8 cellular contexts compared by ENCODE assay signal in genomic region chr10:125895130-125896087, GRCh38. TPM values are rescaled to one million over a fixed set of nuclear protein-coding genes. Genes with fewer than 3 reads are reported as not detected.
DNase-seq lines count a peak whose midpoint lies in the region; ATAC-seq, FAIRE-seq and TF ChIP-seq lines count a peak whose summit lies in the region.
"Not testable (repeated sequence)": the region's sequence is repeated elsewhere in the genome, so short reads cannot be mapped to it uniquely, and the experiment has no call there.

No MANE protein-coding gene starts in this region.

- POLR2A ChIA-PET in A549 (lab: Yijun Ruan, JAX): not testable (repeated sequence)

- not testable (repeated sequence) for TF ChIP-seq RAD21 in A549 (conservative IDR thresholded peaks at IDR 0.05 in 1 of 2, IDR thresholded peaks at IDR 0.05 in 1 of 2)

- peak overlapping the region; percentile 69 for H2AFZ ChIP-seq in smooth muscle cell (ENCODE audit: low read depth)

- H3F3A ChIP-seq in smooth muscle cell (ENCODE audit: low read depth): not testable (repeated sequence)

- H3K9ac ChIP-seq in smooth muscle cell (ENCODE audit: low read depth): peak overlapping the region; percentile 83

- peak overlapping the region; percentile 75 for H3K4me3 ChIP-seq in A549
- peak overlapping the region; percentile 59 to 94 (median 85) for H3K4me3 ChIP-seq in dorsolateral prefrontal cortex
- peak overlapping the region; percentile 86 for H3K4me3 ChIP-seq in smooth muscle cell

- TF ChIP-seq POLR2A in A549 (IDR thresholded peaks at IDR 0.05; ENCODE audit: low read length): not testable (repeated sequence)

- not testable (repeated sequence) for TF ChIP-seq CTCF in A549 (IDR thresholded peaks at IDR 0.05); smooth muscle cell (IDR thresholded peaks at IDR 0.05; ENCODE audit: borderline replicate concordance, insufficient read depth, poor library complexity, severe bottlenecking)
- TF ChIP-seq CTCF in dorsolateral prefrontal cortex (IDR thresholded peaks at IDR 0.05 in 54 of 56, conservative IDR thresholded peaks at IDR 0.05 in 2 of 56; ENCODE audit: low read depth in 1 of 56, partially characterized antibody in 56 of 56): peak in 1 of 56 donors; percentile 3

- ATAC-seq in A549: peak; percentile 82
- ATAC-seq in GM18907 (IDR thresholded peaks at IDR 0.05; ENCODE audit: unreplicated experiment): peak; percentile 64
- peak; percentile 51 for ATAC-seq in HG03045 (IDR thresholded peaks at IDR 0.05; ENCODE audit: unreplicated experiment)
- ATAC-seq in left colon: peak; percentile 49

- peaks cover 38% of the 10 kb centered on the region for H3K79me2 ChIP-seq in smooth muscle cell (ENCODE audit: low read depth)

- TF ChIP-seq EP300 in A549 (IDR thresholded peaks at IDR 0.05): not testable (repeated sequence)

- H3K36me3 ChIP-seq in smooth muscle cell (ENCODE audit: low read depth): not testable (repeated sequence)

- not testable (repeated sequence) for H3K9me3 ChIP-seq in A549; smooth muscle cell (replicated peaks; ENCODE audit: low read depth)

- intact Hi-C loops in dorsolateral prefrontal cortex (cut with DNase I): loop anchor here (5.0 to 10.0 kb wide), 2 partner anchors 71 to 178 kb away; partner anchors contain the start of genes BCCIP (in 1 of the 2), EDRF1 (in 1 of the 2) and UROS (in 1 of the 2)
- intact Hi-C loops in left colon (cut with DNase I, micrococcal nuclease): not testable (repeated sequence)

- not testable (repeated sequence) for FAIRE-seq in A549 (lab: Jason Lieb, UNC)

- DNase-seq in A549 (ENCODE audit: low read depth in 1 of 2, low spot score in 1 of 2) (peak in 1 of 2 experiments; percentile 66), NCI-H69 (lab: John Stamatoyannopoulos, UW) (peak; percentile 39), dorsolateral prefrontal cortex (peak; percentile 28 to 78 (median 56)), left colon (peak; percentile 48 to 66), smooth muscle cell (lab: John Stamatoyannopoulos, UW; ENCODE audit: unreplicated experiment) (peak; percentile 41)
- DNase-seq in activated CD8-positive, alpha-beta memory T cell treated with anti-CD3 and anti-CD28 coated beads for 4 hours (ENCODE audit: low read depth in 2 of 2): peak; percentile 3 to 4

- CTCF ChIA-PET in A549 (lab: Yijun Ruan, JAX): not testable (repeated sequence)

- WGBS in A549 (ENCODE audit: missing lambda C conversion rate): 20% methylated on average over 50 of the region's 50 CpGs
- WGBS in smooth muscle cell (ENCODE audit: low lambda C conversion rate): 35% methylated on average over 50 of the region's 50 CpGs

- not testable (repeated sequence) for H3K4me1 ChIP-seq in A549; smooth muscle cell (ENCODE audit: low read depth)

- H3K27me3 ChIP-seq in dorsolateral prefrontal cortex; smooth muscle cell (ENCODE audit: low read depth): not testable (repeated sequence)

- H3K27ac ChIP-seq in A549 (peak overlapping the region; percentile 95 to 96), dorsolateral prefrontal cortex (peak overlapping the region in 51 of 59 donors; percentile 20 to 88 (median 70)), smooth muscle cell (ENCODE audit: low read depth) (peak overlapping the region; percentile 81)

- peak overlapping the region; percentile 72 for H3K4me2 ChIP-seq in A549
- peak overlapping the region; percentile 91 for H3K4me2 ChIP-seq in smooth muscle cell

- H4K20me1 ChIP-seq in smooth muscle cell (ENCODE audit: low read depth): not testable (repeated sequence)

TF ChIP-seq in A549, 52 proteins besides CTCF, POLR2A, EP300 and RAD21:
- peak; percentile 15 for TF ChIP-seq MAX (IDR thresholded peaks at IDR 0.05)
- TF ChIP-seq E2F6 (IDR thresholded peaks at IDR 0.05; ENCODE audit: borderline replicate concordance, low read depth): peak; percentile 50; the same call in 1 of the 2 replicates
- TF ChIP-seq REST (IDR thresholded peaks at IDR 0.05): peak; percentile 66
- TF ChIP-seq CHD2 (IDR thresholded peaks at IDR 0.05; ENCODE audit: low read length, partially characterized antibody): peak; percentile 75

RNA-seq across cellular contexts. Expression of gene FANK1, which starts 1.0 kb away (rescaled TPM):
- polyA plus RNA-seq in A549 (2011; rRNA removed) (4.3 and 5.3 TPM in 2 replicates), A549 (2017; fragmentation: RNase III; extraction: RNeasy Plus Mini Kit Qiagen cat#74134 plus additional on column Dnase treatment) (3.4 to 5.6 TPM (median 4.1 TPM) in 3 replicates), smooth muscle cell (6.6 and 14.8 TPM in 2 replicates)
- polyA plus RNA-seq in A549 (2012; cell fraction: cytosol; rRNA removed): 1.6 and 2.1 TPM in 2 replicates
- polyA plus RNA-seq in A549 (2012; cell fraction: nucleus; rRNA removed): 1.8 and 5.4 TPM in 2 replicates
- 3.9 and 5.4 TPM in 2 replicates for polyA minus RNA-seq in A549 (2011; rRNA and poly(A)+ RNA removed)
- total RNA-seq in dorsolateral prefrontal cortex (1 to 10 TPM; 1.8 to 10.0 (median 5.4) TPM), left colon (1 to 10 TPM; 5.9 to 7.1 TPM), smooth muscle cell (5.8 and 9.5 TPM in 2 replicates)

RNA-seq across cellular contexts. Expression of gene DHX32, which starts 14.3 kb away (rescaled TPM):
- polyA plus RNA-seq in A549 (2011; rRNA removed): 59.2 and 61.8 TPM in 2 replicates
- polyA plus RNA-seq in A549 (2012; cell fraction: cytosol; rRNA removed): 14.3 and 16.2 TPM in 2 replicates
- polyA plus RNA-seq in A549 (2012; cell fraction: nucleus; rRNA removed): 10.0 and 15.6 TPM in 2 replicates
- 28.2 to 40.5 TPM (median 37.4 TPM) in 3 replicates for polyA plus RNA-seq in A549 (2017; fragmentation: RNase III; extraction: RNeasy Plus Mini Kit Qiagen cat#74134 plus additional on column Dnase treatment)
- 32.2 and 34.6 TPM in 2 replicates for polyA minus RNA-seq in A549 (2011; rRNA and poly(A)+ RNA removed)
- total RNA-seq in dorsolateral prefrontal cortex: 10 to 100 TPM; 14.4 to 25.9 (median 20.1) TPM
- 10 to 100 TPM; 78.3 to 78.9 TPM for total RNA-seq in left colon
- 51.2 and 56.1 TPM in 2 replicates for total RNA-seq in smooth muscle cell
- 31.8 and 39.8 TPM in 2 replicates for polyA plus RNA-seq in smooth muscle cell
